In genomic region chr12:4421590-4422031, GRCh38 we compare ENCODE assay signal across 1 cellular context.
TF ChIP-seq lines count a peak whose summit lies in the region.

No MANE protein-coding gene starts in this region.

TF ChIP-seq in K562, 482 proteins besides CTCF, POLR2A, EP300 and RAD21 (continued from another document):
- TF ChIP-seq CCNT2 (IDR thresholded peaks at IDR 0.05; ENCODE audit: borderline replicate concordance, extremely low read depth, insufficient read length, low read depth, low read length) (no peak), ARID3B (CRISPR knock-in tag; IDR thresholded peaks at IDR 0.05; ENCODE audit: borderline replicate concordance) (no peak), HMG20A (CRISPR knock-in tag; conservative IDR thresholded peaks at IDR 0.05) (no peak), HNRNPL (IDR thresholded peaks at IDR 0.05; ENCODE audit: low read depth, low read length) (no peak)
